In the genomic region with DNA sequence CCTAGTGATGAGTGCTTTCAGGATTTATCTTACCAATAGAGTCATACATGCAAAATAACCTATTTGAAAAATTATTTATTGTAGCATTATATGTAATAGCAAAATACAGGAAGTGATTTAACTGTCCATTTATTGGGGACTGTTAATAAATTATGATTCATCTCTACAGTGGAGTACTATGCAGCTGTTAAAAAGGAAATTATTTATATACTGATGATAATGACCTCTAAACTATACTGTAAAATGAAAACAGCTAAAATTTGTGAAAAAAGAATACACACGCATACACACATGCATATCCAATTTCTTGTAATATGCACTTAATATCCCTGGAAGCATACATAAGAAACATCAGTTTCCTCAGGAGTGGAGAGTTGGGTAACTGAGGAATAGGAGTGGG, we compare ENCODE assay signal across 9 cellular contexts. TPM values are rescaled to one million over a fixed set of nuclear protein-coding genes. Genes with fewer than 3 reads are reported as not detected.
"Had no signal": no experiment of that assay in that cellular context is flagged by ENCODE, and none has a peak within 500 bp of the region (broad histone marks: within the 10 kb centered on the region; RNA-seq: fewer than 3 reads in every experiment).

No MANE protein-coding gene starts in this region.

- FAIRE-seq: G401.6, GM12878, GM12891, GM12892, GM18507, GM19239 had no signal

- ATAC-seq: GM12878 had no signal

- H3K4me3 ChIP-seq: GM12878 had no signal

- DNase-seq: GDM1, GF-D8 had no signal

RNA-seq across cellular contexts. Expression of a gene that starts 58.0 kb away (rescaled TPM):
- total RNA-seq: G401, GM12878 had no signal
